ENCODE assay signal across 17 cellular contexts in the genomic region with DNA sequence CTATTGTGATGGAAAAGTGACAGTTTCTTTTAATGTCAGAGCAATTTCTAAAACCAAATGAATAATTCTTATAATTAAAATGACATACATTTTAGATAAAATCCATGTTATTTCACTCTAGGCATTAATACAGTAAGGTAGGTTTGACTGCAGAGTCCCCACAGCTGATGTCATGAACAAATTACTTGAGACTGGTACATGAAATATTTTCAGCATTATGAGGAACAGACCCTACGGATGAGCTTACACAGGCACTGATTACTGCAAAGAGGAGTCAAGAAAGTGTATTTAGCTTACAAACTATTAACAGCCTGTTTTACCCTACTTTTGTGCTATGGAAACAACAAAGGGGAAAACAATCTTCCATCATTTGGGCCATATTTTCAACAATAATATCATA. TPM values are rescaled to one million over a fixed set of nuclear protein-coding genes. Genes with fewer than 3 reads are reported as not detected.
A peak's percentile ranks its signal among the peaks of the same experiment; 100 is the strongest.
DNase-seq lines count a peak whose midpoint lies in the region; ATAC-seq, FAIRE-seq and TF ChIP-seq lines count a peak whose summit lies in the region.
"Had no signal": no experiment of that assay in that cellular context is flagged by ENCODE, and none has a peak within 500 bp of the region (broad histone marks: within the 10 kb centered on the region; RNA-seq: fewer than 3 reads in every experiment).

No MANE protein-coding gene starts in this region.

- peaks cover 0 to 15% of the 10 kb centered on the region in 2 donors for H3K4me1 ChIP-seq in uterus
- H3K4me1 ChIP-seq in body of pancreas, result no peaks in the 10 kb centered on the region
- H3K4me1 ChIP-seq: BLaER1 had no signal

- 70 to 74% methylated on average over 1 of the region's 1 CpG for WGBS in body of pancreas, 2 donors

- H3K36me3 ChIP-seq in uterus (no peaks in the 10 kb centered on the region), body of pancreas (replicated peaks in 1 of 2; ENCODE audit: insufficient read depth in 1 of 2, low read depth in 2 of 2) (no peaks in the 10 kb centered on the region)
- H3K36me3 ChIP-seq: BLaER1 had no signal

- no peak for DNase-seq in H54 (ENCODE audit: insufficient read length, low spot score)
- DNase-seq in choroid plexus epithelial cell (ENCODE audit: low read depth), result peak; percentile 36
- DNase-seq in iris pigment epithelial cell (ENCODE audit: low read depth), result peak; percentile 17
- DNase-seq in uterus, result no peak
- no peak for DNase-seq in activated naive CD4-positive, alpha-beta T cell treated with anti-CD3 and anti-CD28 coated beads, Interleukin-2, amount 50 U/mL, for 16 hours
- DNase-seq in NCI-H69 (lab: John Stamatoyannopoulos, UW), result no peak
- no peak for DNase-seq in body of pancreas
- no peak for DNase-seq in COLO829 (ENCODE audit: low spot score)
- DNase-seq: CD8-positive, alpha-beta memory T cell; DMS 273 treated with DMSO at 0.1 percent for 48 hours; KBM-7; NCI-H1048; NCI-H1694; NCI-H345 had no signal

- H3K4me3 ChIP-seq in choroid plexus epithelial cell (ENCODE audit: low read depth, low read length), result no peak overlapping the region
- no peak overlapping the region for H3K4me3 ChIP-seq in uterus
- no peak overlapping the region for H3K4me3 ChIP-seq in body of pancreas
- H3K4me3 ChIP-seq: BLaER1 had no signal

- no peak for TF ChIP-seq CTCF in choroid plexus epithelial cell (conservative IDR thresholded peaks at IDR 0.05; ENCODE audit: low read depth, low read length)
- TF ChIP-seq CTCF in uterus (IDR thresholded peaks at IDR 0.05), result no peak
- no peak for TF ChIP-seq CTCF in body of pancreas (IDR thresholded peaks at IDR 0.05)

- ATAC-seq in body of pancreas, result no peak
- ATAC-seq: HCT116 had no signal

- H3K27ac ChIP-seq in uterus (peak overlapping the region; percentile 48 to 98), body of pancreas (no peak overlapping the region)
- H3K27ac ChIP-seq: BLaER1, HL-60 had no signal

- FAIRE-seq in H54 (lab: Jason Lieb, UNC), result peak; percentile 30

- no peaks in the 10 kb centered on the region for H3K9me3 ChIP-seq in uterus
- no peaks in the 10 kb centered on the region for H3K9me3 ChIP-seq in body of pancreas
- H3K9me3 ChIP-seq: BLaER1 had no signal

- H3K27me3 ChIP-seq in uterus (no peaks in the 10 kb centered on the region), body of pancreas (no peaks in the 10 kb centered on the region)
- H3K27me3 ChIP-seq: BLaER1 had no signal

- no peak for TF ChIP-seq POLR2A in H54 (IDR thresholded peaks at IDR 0.05; ENCODE audit: low read depth, low read length)
- no peak for TF ChIP-seq POLR2A in uterus (IDR thresholded peaks at IDR 0.05)
- TF ChIP-seq POLR2A in body of pancreas (IDR thresholded peaks at IDR 0.05), result no peak

- intact Hi-C loops in uterus (cut with DNase I; ENCODE audit: low total_unique reads), result no loop called here
- intact Hi-C loops in body of pancreas (cut with DNase I), result no loop called here

RNA-seq across cellular contexts. Expression of a gene that starts 8.9 kb away (rescaled TPM):
- total RNA-seq in uterus (over 10,000 TPM in 1 of 4 donors, 100 to 1,000 TPM in 2, 10 to 100 TPM in 1; 59.1 to 10,885 (median 259) TPM), body of pancreas (100 to 1,000 TPM in 1 of 2 donors, 10 to 100 TPM in 1; 54.0 to 107 TPM)

Comparison
In these comparisons a context has a peak if more than half of its experiments do, and no peak if none do; other contexts are left out.
1. DNase-seq: peak in choroid plexus epithelial cell (single experiment) and iris pigment epithelial cell (single experiment); none in H54 (single experiment), uterus (0 of 2), activated naive CD4-positive, alpha-beta T cell treated with anti-CD3 and anti-CD28 coated beads, Interleukin-2, amount 50 U/mL, for 16 hours (single experiment), NCI-H69 (single experiment), body of pancreas (0 of 4) and COLO829 (single experiment).
2. H3K27ac ChIP-seq: peak in uterus (2 of 2); none in body of pancreas (0 of 4).